1 cellular context compared by ENCODE assay signal in genomic region chr1:22915816-22916468, GRCh38.
TF ChIP-seq lines count a peak whose summit lies in the region.

No MANE protein-coding gene starts in this region.

TF ChIP-seq in H1, 55 proteins besides CTCF, POLR2A, EP300 and RAD21 (continued from another document):
- TF ChIP-seq, protein P1, sequence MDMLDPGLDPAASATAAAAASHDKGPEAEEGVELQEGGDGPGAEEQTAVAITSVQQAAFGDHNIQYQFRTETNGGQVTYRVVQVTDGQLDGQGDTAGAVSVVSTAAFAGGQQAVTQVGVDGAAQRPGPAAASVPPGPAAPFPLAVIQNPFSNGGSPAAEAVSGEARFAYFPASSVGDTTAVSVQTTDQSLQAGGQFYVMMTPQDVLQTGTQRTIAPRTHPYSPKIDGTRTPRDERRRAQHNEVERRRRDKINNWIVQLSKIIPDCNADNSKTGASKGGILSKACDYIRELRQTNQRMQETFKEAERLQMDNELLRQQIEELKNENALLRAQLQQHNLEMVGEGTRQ (IDR thresholded peaks at IDR 0.05; ENCODE audit: low read length), result no peak
- TF ChIP-seq KDM5A (IDR thresholded peaks at IDR 0.05; ENCODE audit: low read length), result no peak
- TF ChIP-seq TBP (IDR thresholded peaks at IDR 0.05; ENCODE audit: low read depth, low read length), result no peak
- TF ChIP-seq, protein P2, sequence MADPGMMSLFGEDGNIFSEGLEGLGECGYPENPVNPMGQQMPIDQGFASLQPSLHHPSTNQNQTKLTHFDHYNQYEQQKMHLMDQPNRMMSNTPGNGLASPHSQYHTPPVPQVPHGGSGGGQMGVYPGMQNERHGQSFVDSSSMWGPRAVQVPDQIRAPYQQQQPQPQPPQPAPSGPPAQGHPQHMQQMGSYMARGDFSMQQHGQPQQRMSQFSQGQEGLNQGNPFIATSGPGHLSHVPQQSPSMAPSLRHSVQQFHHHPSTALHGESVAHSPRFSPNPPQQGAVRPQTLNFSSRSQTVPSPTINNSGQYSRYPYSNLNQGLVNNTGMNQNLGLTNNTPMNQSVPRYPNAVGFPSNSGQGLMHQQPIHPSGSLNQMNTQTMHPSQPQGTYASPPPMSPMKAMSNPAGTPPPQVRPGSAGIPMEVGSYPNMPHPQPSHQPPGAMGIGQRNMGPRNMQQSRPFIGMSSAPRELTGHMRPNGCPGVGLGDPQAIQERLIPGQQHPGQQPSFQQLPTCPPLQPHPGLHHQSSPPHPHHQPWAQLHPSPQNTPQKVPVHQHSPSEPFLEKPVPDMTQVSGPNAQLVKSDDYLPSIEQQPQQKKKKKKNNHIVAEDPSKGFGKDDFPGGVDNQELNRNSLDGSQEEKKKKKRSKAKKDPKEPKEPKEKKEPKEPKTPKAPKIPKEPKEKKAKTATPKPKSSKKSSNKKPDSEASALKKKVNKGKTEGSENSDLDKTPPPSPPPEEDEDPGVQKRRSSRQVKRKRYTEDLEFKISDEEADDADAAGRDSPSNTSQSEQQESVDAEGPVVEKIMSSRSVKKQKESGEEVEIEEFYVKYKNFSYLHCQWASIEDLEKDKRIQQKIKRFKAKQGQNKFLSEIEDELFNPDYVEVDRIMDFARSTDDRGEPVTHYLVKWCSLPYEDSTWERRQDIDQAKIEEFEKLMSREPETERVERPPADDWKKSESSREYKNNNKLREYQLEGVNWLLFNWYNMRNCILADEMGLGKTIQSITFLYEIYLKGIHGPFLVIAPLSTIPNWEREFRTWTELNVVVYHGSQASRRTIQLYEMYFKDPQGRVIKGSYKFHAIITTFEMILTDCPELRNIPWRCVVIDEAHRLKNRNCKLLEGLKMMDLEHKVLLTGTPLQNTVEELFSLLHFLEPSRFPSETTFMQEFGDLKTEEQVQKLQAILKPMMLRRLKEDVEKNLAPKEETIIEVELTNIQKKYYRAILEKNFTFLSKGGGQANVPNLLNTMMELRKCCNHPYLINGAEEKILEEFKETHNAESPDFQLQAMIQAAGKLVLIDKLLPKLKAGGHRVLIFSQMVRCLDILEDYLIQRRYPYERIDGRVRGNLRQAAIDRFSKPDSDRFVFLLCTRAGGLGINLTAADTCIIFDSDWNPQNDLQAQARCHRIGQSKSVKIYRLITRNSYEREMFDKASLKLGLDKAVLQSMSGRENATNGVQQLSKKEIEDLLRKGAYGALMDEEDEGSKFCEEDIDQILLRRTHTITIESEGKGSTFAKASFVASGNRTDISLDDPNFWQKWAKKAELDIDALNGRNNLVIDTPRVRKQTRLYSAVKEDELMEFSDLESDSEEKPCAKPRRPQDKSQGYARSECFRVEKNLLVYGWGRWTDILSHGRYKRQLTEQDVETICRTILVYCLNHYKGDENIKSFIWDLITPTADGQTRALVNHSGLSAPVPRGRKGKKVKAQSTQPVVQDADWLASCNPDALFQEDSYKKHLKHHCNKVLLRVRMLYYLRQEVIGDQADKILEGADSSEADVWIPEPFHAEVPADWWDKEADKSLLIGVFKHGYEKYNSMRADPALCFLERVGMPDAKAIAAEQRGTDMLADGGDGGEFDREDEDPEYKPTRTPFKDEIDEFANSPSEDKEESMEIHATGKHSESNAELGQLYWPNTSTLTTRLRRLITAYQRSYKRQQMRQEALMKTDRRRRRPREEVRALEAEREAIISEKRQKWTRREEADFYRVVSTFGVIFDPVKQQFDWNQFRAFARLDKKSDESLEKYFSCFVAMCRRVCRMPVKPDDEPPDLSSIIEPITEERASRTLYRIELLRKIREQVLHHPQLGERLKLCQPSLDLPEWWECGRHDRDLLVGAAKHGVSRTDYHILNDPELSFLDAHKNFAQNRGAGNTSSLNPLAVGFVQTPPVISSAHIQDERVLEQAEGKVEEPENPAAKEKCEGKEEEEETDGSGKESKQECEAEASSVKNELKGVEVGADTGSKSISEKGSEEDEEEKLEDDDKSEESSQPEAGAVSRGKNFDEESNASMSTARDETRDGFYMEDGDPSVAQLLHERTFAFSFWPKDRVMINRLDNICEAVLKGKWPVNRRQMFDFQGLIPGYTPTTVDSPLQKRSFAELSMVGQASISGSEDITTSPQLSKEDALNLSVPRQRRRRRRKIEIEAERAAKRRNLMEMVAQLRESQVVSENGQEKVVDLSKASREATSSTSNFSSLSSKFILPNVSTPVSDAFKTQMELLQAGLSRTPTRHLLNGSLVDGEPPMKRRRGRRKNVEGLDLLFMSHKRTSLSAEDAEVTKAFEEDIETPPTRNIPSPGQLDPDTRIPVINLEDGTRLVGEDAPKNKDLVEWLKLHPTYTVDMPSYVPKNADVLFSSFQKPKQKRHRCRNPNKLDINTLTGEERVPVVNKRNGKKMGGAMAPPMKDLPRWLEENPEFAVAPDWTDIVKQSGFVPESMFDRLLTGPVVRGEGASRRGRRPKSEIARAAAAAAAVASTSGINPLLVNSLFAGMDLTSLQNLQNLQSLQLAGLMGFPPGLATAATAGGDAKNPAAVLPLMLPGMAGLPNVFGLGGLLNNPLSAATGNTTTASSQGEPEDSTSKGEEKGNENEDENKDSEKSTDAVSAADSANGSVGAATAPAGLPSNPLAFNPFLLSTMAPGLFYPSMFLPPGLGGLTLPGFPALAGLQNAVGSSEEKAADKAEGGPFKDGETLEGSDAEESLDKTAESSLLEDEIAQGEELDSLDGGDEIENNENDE (IDR thresholded peaks at IDR 0.05; ENCODE audit: insufficient replicate concordance, low read length), result no peak
